ENCODE assay signal across 28 cellular contexts in the genomic region with DNA sequence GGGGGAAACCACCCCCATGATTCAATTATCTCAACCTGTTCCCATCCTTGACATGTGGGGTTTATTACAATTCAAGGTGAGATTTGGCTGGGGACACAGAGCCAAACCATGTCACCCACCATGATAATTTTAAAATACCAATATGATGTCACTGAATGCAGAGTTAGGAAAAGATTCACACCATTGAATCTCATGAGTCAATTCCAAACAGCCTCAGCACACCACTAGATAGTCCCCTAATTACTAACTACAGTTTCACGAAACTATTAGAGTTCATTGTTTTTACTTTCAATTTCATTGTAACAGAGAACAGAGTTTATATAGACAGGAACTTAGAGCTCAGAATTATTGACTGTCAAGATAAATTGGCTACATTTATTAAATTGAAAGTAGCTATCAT.
DNase-seq lines count a peak whose midpoint lies in the region; ATAC-seq and TF ChIP-seq lines count a peak whose summit lies in the region.
"Had no signal": no experiment of that assay in that cellular context is flagged by ENCODE, and none has a peak within 500 bp of the region (broad histone marks: within the 10 kb centered on the region; RNA-seq: fewer than 3 reads in every experiment).

No MANE protein-coding gene starts in this region.

- H3K4me3 ChIP-seq in OCI-LY3 (ENCODE audit: low read length) = no peak overlapping the region
- H3K4me3 ChIP-seq: coronary artery, lung, SK-N-MC had no signal

- no peaks in the 10 kb centered on the region for H3K27me3 Mint-ChIP-seq in natural killer cell (ENCODE audit: low read depth in 2 of 2)
- H3K27me3 Mint-ChIP-seq: natural killer cell treated with Interleukin-12 subunit alpha and Interleukin-12 subunit beta and Interleukin-15 and Interleukin-18, amount 100 ng/mL, for 72 hours; stimulated activated memory B cell treated with anti-CD40 and anti-IgM and Interleukin-4, amounts not matched to agents 10 μg/mL and 1 μg/mL and 100 μg/mL, for 72 hours had no signal

- no peak overlapping the region for H2AFZ ChIP-seq in OCI-LY3 (ENCODE audit: low read depth, low read length)

- ATAC-seq in HG02571 (IDR thresholded peaks at IDR 0.05; ENCODE audit: unreplicated experiment) (peak; percentile 62), natural killer cell (no peak)
- ATAC-seq: activated T-cell treated with anti-CD3 and anti-CD28 coated beads, Interleukin-2, amount 50 U/mL, for 72 hours; left cardiac atrium; natural killer cell treated with Interleukin-12 subunit alpha and Interleukin-12 subunit beta and Interleukin-15 and Interleukin-18, amount 100 ng/mL, for 72 hours; stimulated activated memory B cell treated with anti-CD40 and anti-IgM and Interleukin-4, amounts not matched to agents 10 μg/mL and 1 μg/mL and 100 μg/mL, for 72 hours had no signal

- no peaks in the 10 kb centered on the region for H4K20me1 ChIP-seq in OCI-LY3 (ENCODE audit: insufficient read depth, low read length)

- H3K79me2 ChIP-seq in OCI-LY3 (ENCODE audit: low read length) = no peaks in the 10 kb centered on the region

- H3K36me3 ChIP-seq in OCI-LY3 (replicated peaks; ENCODE audit: low read depth, low read length) = peaks cover 5% of the 10 kb centered on the region

- no peaks in the 10 kb centered on the region for H3K4me1 Mint-ChIP-seq in natural killer cell
- H3K4me1 Mint-ChIP-seq: CD14-positive monocyte; stimulated activated memory B cell treated with anti-CD40 and anti-IgM and Interleukin-4, amounts not matched to agents 10 μg/mL and 1 μg/mL and 100 μg/mL, for 72 hours had no signal

- no peaks in the 10 kb centered on the region; the same call in 1 of the 2 replicates for H3K9me3 ChIP-seq in OCI-LY3 (ENCODE audit: insufficient read depth, low read length)

- peak overlapping the region; percentile 51; the same call in 1 of the 2 replicates for H3K27ac ChIP-seq in OCI-LY3 (ENCODE audit: low read length)
- H3K27ac ChIP-seq: 22Rv1, coronary artery, epithelial cell of prostate, SK-N-MC had no signal

- peaks cover 7% of the 10 kb centered on the region for H3K4me1 ChIP-seq in OCI-LY3 (ENCODE audit: low read length)

- intact Hi-C loops in natural killer cell (cut with micrococcal nuclease) = no loop called here

- H3K9me3 Mint-ChIP-seq in natural killer cell = no peaks in the 10 kb centered on the region
- H3K9me3 Mint-ChIP-seq: natural killer cell treated with Interleukin-12 subunit alpha and Interleukin-12 subunit beta and Interleukin-15 and Interleukin-18, amount 100 ng/mL, for 72 hours; stimulated activated memory B cell treated with anti-CD40 and anti-IgM and Interleukin-4, amounts not matched to agents 10 μg/mL and 1 μg/mL and 100 μg/mL, for 72 hours; T-helper 1 cell treated with Interleukin-12 subunit alpha and Interleukin-12 subunit beta and Interleukin-4 antibody, amounts not matched to agents 30 μg/mL and 1 μg/mL, for 36 hours had no signal

- TF ChIP-seq CTCF in OCI-LY3 (IDR thresholded peaks at IDR 0.05; ENCODE audit: low read depth, low read length) (no peak), natural killer cell (IDR thresholded peaks at IDR 0.05) (no peak)

- no peak overlapping the region for H3K9ac ChIP-seq in OCI-LY3 (ENCODE audit: low read length)

- no peaks in the 10 kb centered on the region for H3K36me3 Mint-ChIP-seq in natural killer cell
- H3K36me3 Mint-ChIP-seq: CD14-positive monocyte; natural killer cell treated with Interleukin-12 subunit alpha and Interleukin-12 subunit beta and Interleukin-15 and Interleukin-18, amount 100 ng/mL, for 72 hours; stimulated activated memory B cell treated with anti-CD40 and anti-IgM and Interleukin-4, amounts not matched to agents 10 μg/mL and 1 μg/mL and 100 μg/mL, for 72 hours had no signal

- DNase-seq in NCI-H748 (lab: John Stamatoyannopoulos, UW; ENCODE audit: unreplicated experiment) (peak; percentile 37), NCI-H748 treated with DMSO at 0.1 percent for 48 hours (lab: John Stamatoyannopoulos, UW) (no peak), foreskin melanocyte (no peak), NCI-H2081 (lab: John Stamatoyannopoulos, UW) (no peak), natural killer cell (no peak)
- no peak for DNase-seq in stimulated activated naive CD4-positive, alpha-beta T cell treated with Interleukin-2 at 50 U/mL for 16 hours (lab: John Stamatoyannopoulos, UW)
- DNase-seq: activated naive CD4-positive, alpha-beta T cell; activated T-cell treated with anti-CD3 and anti-CD28 coated beads, Interleukin-2, amount 50 U/mL, for 72 hours; DMS79; effector CD8-positive, alpha-beta T cell; hypothalamus; left cardiac atrium; NCI-H446 treated with DMSO at 0.1 percent for 48 hours; OCI-M1; stimulated activated CD4-positive, alpha-beta T cell treated with anti-CD3 and anti-CD28 coated beads, Interleukin-15, amount 100 ng/mL, for 24 hours; substantia nigra; trophoblast cell had no signal

- no peak overlapping the region for H3K4me3 Mint-ChIP-seq in natural killer cell
- H3K4me3 Mint-ChIP-seq: activated T-cell treated with anti-CD3 and anti-CD28 coated beads, Interleukin-2, amount 50 U/mL, for 72 hours; CD14-positive monocyte; natural killer cell treated with Interleukin-12 subunit alpha and Interleukin-12 subunit beta and Interleukin-15 and Interleukin-18, amount 100 ng/mL, for 72 hours; stimulated activated memory B cell treated with anti-CD40 and anti-IgM and Interleukin-4, amounts not matched to agents 10 μg/mL and 1 μg/mL and 100 μg/mL, for 72 hours; T-helper 1 cell treated with Interleukin-12 subunit alpha and Interleukin-12 subunit beta and Interleukin-4 antibody, amounts not matched to agents 30 μg/mL and 1 μg/mL, for 36 hours had no signal

- no peak overlapping the region for H3K4me2 ChIP-seq in OCI-LY3 (ENCODE audit: low read length)

- no peaks in the 10 kb centered on the region for H3K27me3 ChIP-seq in OCI-LY3 (ENCODE audit: low read depth, low read length)

- no peak overlapping the region for H3K27ac Mint-ChIP-seq in natural killer cell
- H3K27ac Mint-ChIP-seq: activated T-cell treated with anti-CD3 and anti-CD28 coated beads, Interleukin-2, amount 50 U/mL, for 72 hours; CD14-positive monocyte; natural killer cell treated with Interleukin-12 subunit alpha and Interleukin-12 subunit beta and Interleukin-15 and Interleukin-18, amount 100 ng/mL, for 72 hours; stimulated activated memory B cell treated with anti-CD40 and anti-IgM and Interleukin-4, amounts not matched to agents 10 μg/mL and 1 μg/mL and 100 μg/mL, for 72 hours; T-helper 1 cell treated with Interleukin-12 subunit alpha and Interleukin-12 subunit beta and Interleukin-4 antibody, amounts not matched to agents 30 μg/mL and 1 μg/mL, for 36 hours had no signal
